ENCODE assay signal across 14 cellular contexts in genomic region chr12:27751386-27752047, GRCh38. TPM values are rescaled to one million over a fixed set of nuclear protein-coding genes. Genes with fewer than 3 reads are reported as not detected.
DNase-seq lines count a peak whose midpoint lies in the region; ATAC-seq, FAIRE-seq and TF ChIP-seq lines count a peak whose summit lies in the region.
"Had no signal": no experiment of that assay in that cellular context is flagged by ENCODE, and none has a peak within 500 bp of the region (broad histone marks: within the 10 kb centered on the region; RNA-seq: fewer than 3 reads in every experiment).

No MANE protein-coding gene starts in this region.

- H3K4me3 ChIP-seq in bronchial epithelial cell (ENCODE audit: low read depth, low read length), result no peak overlapping the region

- no peaks in the 10 kb centered on the region for H3K36me3 ChIP-seq in bronchial epithelial cell (ENCODE audit: control insufficient read depth, insufficient read depth, low read length)

- peak; percentile 100 for DNase-seq in DMS53 (lab: John Stamatoyannopoulos, UW)
- DNase-seq in NCI-H146 (lab: John Stamatoyannopoulos, UW), result peak; percentile 54
- DNase-seq in bronchial epithelial cell (ENCODE audit: low read depth), result peak; percentile 87
- DNase-seq in mucosa of gallbladder (ENCODE audit: low spot score), result peak; percentile 72
- DNase-seq in NCI-H1092 (lab: John Stamatoyannopoulos, UW), result no peak
- DNase-seq in activated T-cell treated with anti-CD3 and anti-CD28 coated beads, Interleukin-2, amount 50 U/mL, for 48 hours, result no peak
- no peak for DNase-seq in omental fat pad (ENCODE audit: low spot score)
- no peak for DNase-seq in anterior cingulate cortex (lab: John Stamatoyannopoulos, UW)
- DNase-seq: activated CD4-positive, alpha-beta T cell treated with anti-CD3 and anti-CD28 coated beads for 1 hour; CD4-positive, alpha-beta T cell; foreskin melanocyte; left cardiac atrium had no signal

- no peak for ATAC-seq in omental fat pad (ENCODE audit: low FRiP score)
- ATAC-seq: left cardiac atrium had no signal

- peak; percentile 83 for FAIRE-seq in bronchial epithelial cell (lab: Jason Lieb, UNC)
- FAIRE-seq: colon had no signal

- TF ChIP-seq CTCF in bronchial epithelial cell (IDR thresholded peaks at IDR 0.05; ENCODE audit: insufficient read depth, low read length, severe bottlenecking), result no peak
- no peak for TF ChIP-seq CTCF in omental fat pad (IDR thresholded peaks at IDR 0.05)

- no peaks in the 10 kb centered on the region for H3K27me3 ChIP-seq in bronchial epithelial cell (ENCODE audit: control insufficient read depth, insufficient read depth, low read length)

RNA-seq across cellular contexts. Expression of gene KLHL42, which starts 28.5 kb away (rescaled TPM):
- total RNA-seq in bronchial epithelial cell, result 21.3 and 22.7 TPM in 2 replicates
- 37.2 TPM for total RNA-seq in mucosa of gallbladder
- 10 to 100 TPM; 14.6 to 24.0 (median 21.5) TPM for total RNA-seq in omental fat pad

RNA-seq across cellular contexts. Expression of gene MANSC4, which starts 28.5 kb away (rescaled TPM):
- total RNA-seq in bronchial epithelial cell (not detected in 2 replicates), mucosa of gallbladder (not detected), omental fat pad (not detected)
- total RNA-seq: CD4-positive, alpha-beta T cell; left cardiac atrium; neural crest cell had no signal

RNA-seq across cellular contexts. Expression of gene MRPS35, which starts 40.9 kb away (rescaled TPM):
- total RNA-seq in bronchial epithelial cell (57.2 and 69.8 TPM in 2 replicates), mucosa of gallbladder (39.9 TPM), omental fat pad (10 to 100 TPM; 30.0 to 41.8 (median 34.7) TPM)

RNA-seq across cellular contexts. Expression of gene REP15, which starts 55.3 kb away (rescaled TPM):
- total RNA-seq in bronchial epithelial cell (0.51 and 0.53 TPM in 2 replicates), mucosa of gallbladder (0.95 TPM), omental fat pad (10 to 100 TPM in 1 of 4 donors, 1 to 10 TPM in 2, under 1 TPM in 1; 0.96 to 13.1 (median 3.1) TPM)
- total RNA-seq: CD4-positive, alpha-beta T cell had no signal

Comparison
In these comparisons a context has a peak if more than half of its experiments do, and no peak if none do; other contexts are left out.
1. DNase-seq: peak in DMS53 (single experiment), NCI-H146 (single experiment), bronchial epithelial cell (single experiment) and mucosa of gallbladder (single experiment); none in NCI-H1092 (single experiment), activated T-cell treated with anti-CD3 and anti-CD28 coated beads, Interleukin-2, amount 50 U/mL, for 48 hours (0 of 2), omental fat pad (single experiment) and anterior cingulate cortex (0 of 58).